Comparison of ENCODE assay signal across 1 cellular context in the genomic region with DNA sequence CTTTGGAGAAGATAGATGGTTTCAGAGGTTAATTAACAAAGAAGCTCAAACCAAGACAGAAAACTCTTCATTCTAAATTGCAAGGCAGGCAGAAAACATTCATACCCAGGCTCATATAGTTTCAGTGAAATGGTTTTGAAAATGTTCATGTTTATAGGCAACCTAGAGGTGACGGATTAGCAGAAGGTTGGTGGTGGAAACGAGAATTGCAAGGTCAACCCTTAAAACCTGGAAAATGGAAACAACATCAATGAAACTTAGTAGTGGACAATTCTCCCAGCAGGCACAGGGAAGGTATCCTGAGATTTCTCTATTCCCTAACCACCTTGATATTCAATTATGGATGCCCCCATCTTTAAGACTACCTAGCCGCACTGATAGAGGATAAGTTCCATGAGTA.
TF ChIP-seq lines count a peak whose summit lies in the region.

No MANE protein-coding gene starts in this region.

TF ChIP-seq in GM23338, 12 proteins besides CTCF, POLR2A, EP300 and RAD21 (continued from another document):
- TF ChIP-seq, protein P1, sequence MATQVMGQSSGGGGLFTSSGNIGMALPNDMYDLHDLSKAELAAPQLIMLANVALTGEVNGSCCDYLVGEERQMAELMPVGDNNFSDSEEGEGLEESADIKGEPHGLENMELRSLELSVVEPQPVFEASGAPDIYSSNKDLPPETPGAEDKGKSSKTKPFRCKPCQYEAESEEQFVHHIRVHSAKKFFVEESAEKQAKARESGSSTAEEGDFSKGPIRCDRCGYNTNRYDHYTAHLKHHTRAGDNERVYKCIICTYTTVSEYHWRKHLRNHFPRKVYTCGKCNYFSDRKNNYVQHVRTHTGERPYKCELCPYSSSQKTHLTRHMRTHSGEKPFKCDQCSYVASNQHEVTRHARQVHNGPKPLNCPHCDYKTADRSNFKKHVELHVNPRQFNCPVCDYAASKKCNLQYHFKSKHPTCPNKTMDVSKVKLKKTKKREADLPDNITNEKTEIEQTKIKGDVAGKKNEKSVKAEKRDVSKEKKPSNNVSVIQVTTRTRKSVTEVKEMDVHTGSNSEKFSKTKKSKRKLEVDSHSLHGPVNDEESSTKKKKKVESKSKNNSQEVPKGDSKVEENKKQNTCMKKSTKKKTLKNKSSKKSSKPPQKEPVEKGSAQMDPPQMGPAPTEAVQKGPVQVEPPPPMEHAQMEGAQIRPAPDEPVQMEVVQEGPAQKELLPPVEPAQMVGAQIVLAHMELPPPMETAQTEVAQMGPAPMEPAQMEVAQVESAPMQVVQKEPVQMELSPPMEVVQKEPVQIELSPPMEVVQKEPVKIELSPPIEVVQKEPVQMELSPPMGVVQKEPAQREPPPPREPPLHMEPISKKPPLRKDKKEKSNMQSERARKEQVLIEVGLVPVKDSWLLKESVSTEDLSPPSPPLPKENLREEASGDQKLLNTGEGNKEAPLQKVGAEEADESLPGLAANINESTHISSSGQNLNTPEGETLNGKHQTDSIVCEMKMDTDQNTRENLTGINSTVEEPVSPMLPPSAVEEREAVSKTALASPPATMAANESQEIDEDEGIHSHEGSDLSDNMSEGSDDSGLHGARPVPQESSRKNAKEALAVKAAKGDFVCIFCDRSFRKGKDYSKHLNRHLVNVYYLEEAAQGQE (IDR thresholded peaks at IDR 0.05; ENCODE audit: unreplicated experiment), result no peak
- no peak for TF ChIP-seq EZH2phosphoT487 (IDR thresholded peaks at IDR 0.05; ENCODE audit: unreplicated experiment)
- no peak for TF ChIP-seq CREB1 (CRISPR knock-in tag; IDR thresholded peaks at IDR 0.05; ENCODE audit: low read depth)
- TF ChIP-seq, protein P2, sequence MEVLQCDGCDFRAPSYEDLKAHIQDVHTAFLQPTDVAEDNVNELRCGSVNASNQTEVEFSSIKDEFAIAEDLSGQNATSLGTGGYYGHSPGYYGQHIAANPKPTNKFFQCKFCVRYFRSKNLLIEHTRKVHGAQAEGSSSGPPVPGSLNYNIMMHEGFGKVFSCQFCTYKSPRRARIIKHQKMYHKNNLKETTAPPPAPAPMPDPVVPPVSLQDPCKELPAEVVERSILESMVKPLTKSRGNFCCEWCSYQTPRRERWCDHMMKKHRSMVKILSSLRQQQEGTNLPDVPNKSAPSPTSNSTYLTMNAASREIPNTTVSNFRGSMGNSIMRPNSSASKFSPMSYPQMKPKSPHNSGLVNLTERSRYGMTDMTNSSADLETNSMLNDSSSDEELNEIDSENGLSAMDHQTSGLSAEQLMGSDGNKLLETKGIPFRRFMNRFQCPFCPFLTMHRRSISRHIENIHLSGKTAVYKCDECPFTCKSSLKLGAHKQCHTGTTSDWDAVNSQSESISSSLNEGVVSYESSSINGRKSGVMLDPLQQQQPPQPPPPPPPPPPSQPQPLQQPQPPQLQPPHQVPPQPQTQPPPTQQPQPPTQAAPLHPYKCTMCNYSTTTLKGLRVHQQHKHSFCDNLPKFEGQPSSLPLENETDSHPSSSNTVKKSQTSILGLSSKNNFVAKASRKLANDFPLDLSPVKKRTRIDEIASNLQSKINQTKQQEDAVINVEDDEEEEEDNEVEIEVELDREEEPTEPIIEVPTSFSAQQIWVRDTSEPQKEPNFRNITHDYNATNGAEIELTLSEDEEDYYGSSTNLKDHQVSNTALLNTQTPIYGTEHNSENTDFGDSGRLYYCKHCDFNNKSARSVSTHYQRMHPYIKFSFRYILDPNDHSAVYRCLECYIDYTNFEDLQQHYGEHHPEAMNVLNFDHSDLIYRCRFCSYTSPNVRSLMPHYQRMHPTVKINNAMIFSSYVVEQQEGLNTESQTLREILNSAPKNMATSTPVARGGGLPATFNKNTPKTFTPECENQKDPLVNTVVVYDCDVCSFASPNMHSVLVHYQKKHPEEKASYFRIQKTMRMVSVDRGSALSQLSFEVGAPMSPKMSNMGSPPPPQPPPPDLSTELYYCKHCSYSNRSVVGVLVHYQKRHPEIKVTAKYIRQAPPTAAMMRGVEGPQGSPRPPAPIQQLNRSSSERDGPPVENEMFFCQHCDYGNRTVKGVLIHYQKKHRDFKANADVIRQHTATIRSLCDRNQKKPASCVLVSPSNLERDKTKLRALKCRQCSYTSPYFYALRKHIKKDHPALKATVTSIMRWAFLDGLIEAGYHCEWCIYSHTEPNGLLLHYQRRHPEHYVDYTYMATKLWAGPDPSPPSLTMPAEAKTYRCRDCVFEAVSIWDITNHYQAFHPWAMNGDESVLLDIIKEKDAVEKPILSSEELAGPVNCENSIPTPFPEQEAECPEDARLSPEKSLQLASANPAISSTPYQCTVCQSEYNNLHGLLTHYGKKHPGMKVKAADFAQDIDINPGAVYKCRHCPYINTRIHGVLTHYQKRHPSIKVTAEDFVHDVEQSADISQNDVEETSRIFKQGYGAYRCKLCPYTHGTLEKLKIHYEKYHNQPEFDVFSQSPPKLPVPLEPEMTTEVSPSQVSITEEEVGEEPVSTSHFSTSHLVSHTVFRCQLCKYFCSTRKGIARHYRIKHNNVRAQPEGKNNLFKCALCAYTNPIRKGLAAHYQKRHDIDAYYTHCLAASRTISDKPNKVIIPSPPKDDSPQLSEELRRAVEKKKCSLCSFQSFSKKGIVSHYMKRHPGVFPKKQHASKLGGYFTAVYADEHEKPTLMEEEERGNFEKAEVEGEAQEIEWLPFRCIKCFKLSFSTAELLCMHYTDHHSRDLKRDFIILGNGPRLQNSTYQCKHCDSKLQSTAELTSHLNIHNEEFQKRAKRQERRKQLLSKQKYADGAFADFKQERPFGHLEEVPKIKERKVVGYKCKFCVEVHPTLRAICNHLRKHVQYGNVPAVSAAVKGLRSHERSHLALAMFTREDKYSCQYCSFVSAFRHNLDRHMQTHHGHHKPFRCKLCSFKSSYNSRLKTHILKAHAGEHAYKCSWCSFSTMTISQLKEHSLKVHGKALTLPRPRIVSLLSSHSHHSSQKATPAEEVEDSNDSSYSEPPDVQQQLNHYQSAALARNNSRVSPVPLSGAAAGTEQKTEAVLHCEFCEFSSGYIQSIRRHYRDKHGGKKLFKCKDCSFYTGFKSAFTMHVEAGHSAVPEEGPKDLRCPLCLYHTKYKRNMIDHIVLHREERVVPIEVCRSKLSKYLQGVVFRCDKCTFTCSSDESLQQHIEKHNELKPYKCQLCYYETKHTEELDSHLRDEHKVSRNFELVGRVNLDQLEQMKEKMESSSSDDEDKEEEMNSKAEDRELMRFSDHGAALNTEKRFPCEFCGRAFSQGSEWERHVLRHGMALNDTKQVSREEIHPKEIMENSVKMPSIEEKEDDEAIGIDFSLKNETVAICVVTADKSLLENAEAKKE (CRISPR knock-in tag; IDR thresholded peaks at IDR 0.05), result no peak
- TF ChIP-seq STAT1 (IDR thresholded peaks at IDR 0.05; ENCODE audit: unreplicated experiment), result no peak
- TF ChIP-seq POLR2AphosphoS5 (IDR thresholded peaks at IDR 0.05; ENCODE audit: low read depth), result no peak
